In the genomic region with DNA sequence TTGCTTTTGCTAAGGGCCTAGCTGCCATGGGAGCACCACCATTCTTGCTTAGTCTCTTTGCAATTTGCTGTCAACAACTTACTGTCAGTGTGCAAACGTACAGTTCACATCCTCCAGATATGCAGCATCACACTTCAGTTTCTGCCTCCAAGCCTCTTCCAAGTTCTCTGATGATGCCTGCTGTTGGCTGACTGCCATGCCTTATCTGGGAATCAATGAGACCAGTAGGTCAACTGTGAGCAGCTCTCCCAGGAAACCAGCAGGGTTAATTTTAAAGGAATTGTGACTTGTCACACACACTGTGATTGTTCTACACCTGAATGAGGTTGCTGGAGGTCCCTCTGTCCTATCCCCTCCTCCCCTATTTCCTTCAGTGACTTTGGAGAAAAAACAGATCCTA, we compare ENCODE assay signal across 1 cellular context.
TF ChIP-seq lines count a peak whose summit lies in the region.

No MANE protein-coding gene starts in this region.

TF ChIP-seq in HepG2, 621 proteins besides CTCF, POLR2A, EP300 and RAD21 (continued from another document):
- TF ChIP-seq, protein P1, sequence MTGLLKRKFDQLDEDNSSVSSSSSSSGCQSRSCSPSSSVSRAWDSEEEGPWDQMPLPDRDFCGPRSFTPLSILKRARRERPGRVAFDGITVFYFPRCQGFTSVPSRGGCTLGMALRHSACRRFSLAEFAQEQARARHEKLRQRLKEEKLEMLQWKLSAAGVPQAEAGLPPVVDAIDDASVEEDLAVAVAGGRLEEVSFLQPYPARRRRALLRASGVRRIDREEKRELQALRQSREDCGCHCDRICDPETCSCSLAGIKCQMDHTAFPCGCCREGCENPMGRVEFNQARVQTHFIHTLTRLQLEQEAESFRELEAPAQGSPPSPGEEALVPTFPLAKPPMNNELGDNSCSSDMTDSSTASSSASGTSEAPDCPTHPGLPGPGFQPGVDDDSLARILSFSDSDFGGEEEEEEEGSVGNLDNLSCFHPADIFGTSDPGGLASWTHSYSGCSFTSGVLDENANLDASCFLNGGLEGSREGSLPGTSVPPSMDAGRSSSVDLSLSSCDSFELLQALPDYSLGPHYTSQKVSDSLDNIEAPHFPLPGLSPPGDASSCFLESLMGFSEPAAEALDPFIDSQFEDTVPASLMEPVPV (CRISPR knock-in tag; IDR thresholded peaks at IDR 0.05): no peak
- TF ChIP-seq GABPB1 (CRISPR knock-in tag; IDR thresholded peaks at IDR 0.05): no peak
- TF ChIP-seq FOSL1 (CRISPR knock-in tag; IDR thresholded peaks at IDR 0.05; ENCODE audit: borderline replicate concordance): no peak
- TF ChIP-seq PITX1 (CRISPR knock-in tag; IDR thresholded peaks at IDR 0.05): no peak
- no peak for TF ChIP-seq PAF1 (CRISPR knock-in tag; IDR thresholded peaks at IDR 0.05)
- no peak for TF ChIP-seq YEATS4 (CRISPR knock-in tag; IDR thresholded peaks at IDR 0.05; ENCODE audit: borderline replicate concordance)
- TF ChIP-seq NFRKB (IDR thresholded peaks at IDR 0.05): no peak
- TF ChIP-seq, protein P2, sequence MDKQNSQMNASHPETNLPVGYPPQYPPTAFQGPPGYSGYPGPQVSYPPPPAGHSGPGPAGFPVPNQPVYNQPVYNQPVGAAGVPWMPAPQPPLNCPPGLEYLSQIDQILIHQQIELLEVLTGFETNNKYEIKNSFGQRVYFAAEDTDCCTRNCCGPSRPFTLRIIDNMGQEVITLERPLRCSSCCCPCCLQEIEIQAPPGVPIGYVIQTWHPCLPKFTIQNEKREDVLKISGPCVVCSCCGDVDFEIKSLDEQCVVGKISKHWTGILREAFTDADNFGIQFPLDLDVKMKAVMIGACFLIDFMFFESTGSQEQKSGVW (CRISPR knock-in tag; IDR thresholded peaks at IDR 0.05; ENCODE audit: borderline replicate concordance): no peak
- no peak for TF ChIP-seq ZNF382 (CRISPR knock-in tag; IDR thresholded peaks at IDR 0.05; ENCODE audit: borderline replicate concordance)
- TF ChIP-seq, protein P3, sequence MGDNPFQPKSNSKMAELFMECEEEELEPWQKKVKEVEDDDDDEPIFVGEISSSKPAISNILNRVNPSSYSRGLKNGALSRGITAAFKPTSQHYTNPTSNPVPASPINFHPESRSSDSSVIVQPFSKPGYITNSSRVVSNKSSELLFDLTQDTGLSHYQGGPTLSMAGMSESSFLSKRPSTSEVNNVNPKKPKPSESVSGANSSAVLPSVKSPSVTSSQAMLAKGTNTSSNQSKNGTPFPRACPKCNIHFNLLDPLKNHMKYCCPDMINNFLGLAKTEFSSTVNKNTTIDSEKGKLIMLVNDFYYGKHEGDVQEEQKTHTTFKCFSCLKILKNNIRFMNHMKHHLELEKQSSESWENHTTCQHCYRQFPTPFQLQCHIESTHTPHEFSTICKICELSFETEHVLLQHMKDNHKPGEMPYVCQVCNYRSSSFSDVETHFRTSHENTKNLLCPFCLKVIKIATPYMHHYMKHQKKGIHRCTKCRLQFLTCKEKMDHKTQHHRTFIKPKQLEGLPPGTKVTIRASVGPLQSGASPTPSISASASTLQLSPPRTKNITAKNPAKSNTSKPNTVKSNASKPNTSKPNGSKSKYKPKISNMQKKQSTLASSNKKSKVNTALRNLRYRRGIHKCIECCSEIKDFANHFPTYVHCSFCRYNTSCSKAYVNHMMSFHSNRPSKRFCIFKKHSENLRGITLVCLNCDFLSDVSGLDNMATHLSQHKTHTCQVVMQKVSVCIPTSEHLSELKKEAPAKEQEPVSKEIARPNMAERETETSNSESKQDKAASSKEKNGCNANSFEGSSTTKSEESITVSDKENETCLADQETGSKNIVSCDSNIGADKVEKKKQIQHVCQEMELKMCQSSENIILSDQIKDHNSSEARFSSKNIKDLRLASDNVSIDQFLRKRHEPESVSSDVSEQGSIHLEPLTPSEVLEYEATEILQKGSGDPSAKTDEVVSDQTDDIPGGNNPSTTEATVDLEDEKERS (CRISPR knock-in tag; IDR thresholded peaks at IDR 0.05): no peak
- no peak for TF ChIP-seq RXRB (CRISPR knock-in tag; IDR thresholded peaks at IDR 0.05; ENCODE audit: borderline replicate concordance)
